Comparison of ENCODE assay signal across 8 cellular contexts in the genomic region with DNA sequence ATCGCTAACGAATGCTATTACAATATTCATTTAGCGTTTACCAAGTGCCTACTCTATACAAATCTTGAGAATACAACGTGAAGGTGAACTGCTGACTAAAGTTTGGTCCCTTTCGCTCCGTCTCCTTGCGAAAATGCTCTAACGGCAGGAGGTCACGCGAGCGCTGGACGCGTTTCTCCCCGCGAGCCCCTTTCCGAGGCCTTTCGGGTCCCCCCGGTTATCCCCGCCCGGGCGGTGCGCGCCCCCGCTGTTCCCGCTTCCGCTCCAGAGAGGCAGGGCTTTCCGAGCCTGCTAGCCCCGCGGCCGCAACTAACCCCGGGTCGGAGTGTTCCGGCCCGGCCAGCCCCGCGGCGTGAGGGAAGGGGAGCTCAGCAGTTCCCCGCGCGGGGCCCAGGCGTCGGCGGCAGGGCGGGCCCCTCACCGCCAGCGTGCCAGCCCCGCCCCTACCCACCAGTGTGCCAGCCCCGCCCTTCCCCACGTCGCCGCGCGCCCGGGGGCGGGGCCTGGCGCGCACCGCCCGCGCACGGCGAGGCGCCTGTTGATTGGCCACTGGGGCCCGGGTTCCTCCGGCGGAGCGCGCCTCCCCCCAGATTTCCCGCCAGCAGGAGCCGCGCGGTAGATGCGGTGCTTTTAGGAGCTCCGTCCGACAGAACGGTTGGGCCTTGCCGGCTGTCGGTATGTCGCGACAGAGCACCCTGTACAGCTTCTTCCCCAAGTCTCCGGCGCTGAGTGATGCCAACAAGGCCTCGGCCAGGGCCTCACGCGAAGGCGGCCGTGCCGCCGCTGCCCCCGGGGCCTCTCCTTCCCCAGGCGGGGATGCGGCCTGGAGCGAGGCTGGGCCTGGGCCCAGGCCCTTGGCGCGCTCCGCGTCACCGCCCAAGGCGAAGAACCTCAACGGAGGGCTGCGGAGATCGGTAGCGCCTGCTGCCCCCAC. TPM values are rescaled to one million over a fixed set of nuclear protein-coding genes. Genes with fewer than 3 reads are reported as not detected.
DNase-seq lines count a peak whose midpoint lies in the region; ATAC-seq and TF ChIP-seq lines count a peak whose summit lies in the region.

A gene with protein sequence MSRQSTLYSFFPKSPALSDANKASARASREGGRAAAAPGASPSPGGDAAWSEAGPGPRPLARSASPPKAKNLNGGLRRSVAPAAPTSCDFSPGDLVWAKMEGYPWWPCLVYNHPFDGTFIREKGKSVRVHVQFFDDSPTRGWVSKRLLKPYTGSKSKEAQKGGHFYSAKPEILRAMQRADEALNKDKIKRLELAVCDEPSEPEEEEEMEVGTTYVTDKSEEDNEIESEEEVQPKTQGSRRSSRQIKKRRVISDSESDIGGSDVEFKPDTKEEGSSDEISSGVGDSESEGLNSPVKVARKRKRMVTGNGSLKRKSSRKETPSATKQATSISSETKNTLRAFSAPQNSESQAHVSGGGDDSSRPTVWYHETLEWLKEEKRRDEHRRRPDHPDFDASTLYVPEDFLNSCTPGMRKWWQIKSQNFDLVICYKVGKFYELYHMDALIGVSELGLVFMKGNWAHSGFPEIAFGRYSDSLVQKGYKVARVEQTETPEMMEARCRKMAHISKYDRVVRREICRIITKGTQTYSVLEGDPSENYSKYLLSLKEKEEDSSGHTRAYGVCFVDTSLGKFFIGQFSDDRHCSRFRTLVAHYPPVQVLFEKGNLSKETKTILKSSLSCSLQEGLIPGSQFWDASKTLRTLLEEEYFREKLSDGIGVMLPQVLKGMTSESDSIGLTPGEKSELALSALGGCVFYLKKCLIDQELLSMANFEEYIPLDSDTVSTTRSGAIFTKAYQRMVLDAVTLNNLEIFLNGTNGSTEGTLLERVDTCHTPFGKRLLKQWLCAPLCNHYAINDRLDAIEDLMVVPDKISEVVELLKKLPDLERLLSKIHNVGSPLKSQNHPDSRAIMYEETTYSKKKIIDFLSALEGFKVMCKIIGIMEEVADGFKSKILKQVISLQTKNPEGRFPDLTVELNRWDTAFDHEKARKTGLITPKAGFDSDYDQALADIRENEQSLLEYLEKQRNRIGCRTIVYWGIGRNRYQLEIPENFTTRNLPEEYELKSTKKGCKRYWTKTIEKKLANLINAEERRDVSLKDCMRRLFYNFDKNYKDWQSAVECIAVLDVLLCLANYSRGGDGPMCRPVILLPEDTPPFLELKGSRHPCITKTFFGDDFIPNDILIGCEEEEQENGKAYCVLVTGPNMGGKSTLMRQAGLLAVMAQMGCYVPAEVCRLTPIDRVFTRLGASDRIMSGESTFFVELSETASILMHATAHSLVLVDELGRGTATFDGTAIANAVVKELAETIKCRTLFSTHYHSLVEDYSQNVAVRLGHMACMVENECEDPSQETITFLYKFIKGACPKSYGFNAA (N-terminal part only) (plus strand): TSS at position 589 of the 934 bp plus-strand sequence. CDS start 89 bp downstream, at position 678.

- H3K27me3 ChIP-seq in kidney epithelial cell (ENCODE audit: control insufficient read depth, insufficient read depth, low read length) = no peaks in the 10 kb centered on the region

- H3K4me3 ChIP-seq in kidney epithelial cell (ENCODE audit: low read depth, low read length) = peak within 1 kb of the TSS; percentile 77

- peak; percentile 99 for DNase-seq in AG20443 (ENCODE audit: low spot score)
- peak; percentile 79 to 92 for DNase-seq in NCI-H446 (lab: John Stamatoyannopoulos, UW)
- peak; percentile 90 for DNase-seq in activated CD4-positive, CD25-positive, alpha-beta regulatory T cell treated with anti-CD3 and anti-CD28 coated beads, Interleukin-2, amount 50 U/mL, for 72 hours
- peak; percentile 7 to 82 for DNase-seq in cerebellar nuclear complex (lab: John Stamatoyannopoulos, UW)
- DNase-seq in kidney epithelial cell (ENCODE audit: low read depth) = peak; percentile 47
- peak; percentile 72 to 82 for DNase-seq in stimulated activated CD4-positive, alpha-beta T cell treated with anti-CD3 and anti-CD28 coated beads, Interleukin-15, amount 100 ng/mL, for 48 hours (ENCODE audit: low read depth in 2 of 2)

- ATAC-seq in GM19043 (IDR thresholded peaks at IDR 0.05; ENCODE audit: low read depth, unreplicated experiment) (peak; percentile 82), HG03354 (IDR thresholded peaks at IDR 0.05; ENCODE audit: poor library complexity, severe bottlenecking, unreplicated experiment) (peak; percentile 83)

- H3K36me3 ChIP-seq in kidney epithelial cell (ENCODE audit: control insufficient read depth, insufficient read depth, low read length) = no peaks in the 10 kb centered on the region

- no peak for TF ChIP-seq CTCF in kidney epithelial cell (IDR thresholded peaks at IDR 0.05; ENCODE audit: insufficient read depth, low read length, poor library complexity, severe bottlenecking)

RNA-seq across cellular contexts. Expression of the gene that starts here (rescaled TPM):
- total RNA-seq in kidney epithelial cell = 33.6 and 38.8 TPM in 2 replicates

Comparison
In these comparisons a context has a peak if more than half of its experiments do, and no peak if none do; other contexts are left out.
1. Peak in every context shown above with its lines: DNase-seq, ATAC-seq and H3K4me3 ChIP-seq.
2. DNase-seq: peak in every context shown above with its lines; median percentile 99 in AG20443; 90 in activated CD4-positive, CD25-positive, alpha-beta regulatory T cell treated with anti-CD3 and anti-CD28 coated beads, Interleukin-2, amount 50 U/mL, for 72 hours; 86 in NCI-H446; 77 in stimulated activated CD4-positive, alpha-beta T cell treated with anti-CD3 and anti-CD28 coated beads, Interleukin-15, amount 100 ng/mL, for 48 hours; 47 in kidney epithelial cell; 44 in cerebellar nuclear complex.